ENCODE assay signal across 1 cellular context in genomic region chr14:103920981-103921854, GRCh38.
TF ChIP-seq lines count a peak whose summit lies in the region.

No MANE protein-coding gene starts in this region.

TF ChIP-seq in HEK293, 187 proteins besides CTCF, POLR2A, EP300 and RAD21 (continued from another document):
- TF ChIP-seq KLF7 (tag by site-specific recombination; IDR thresholded peaks at IDR 0.05; ENCODE audit: borderline replicate concordance) (peak; percentile 49; the same call in 1 of the 2 replicates), ZNF311 (tag by site-specific recombination; IDR thresholded peaks at IDR 0.05; ENCODE audit: borderline replicate concordance) (no peak), ZNF341 (tag by site-specific recombination; IDR thresholded peaks at IDR 0.05; ENCODE audit: low read depth) (no peak), ZNF18 (tag by site-specific recombination; IDR thresholded peaks at IDR 0.05) (0 out of 2 replicates have a peak, but pooled peaks have one; percentile 10), SP2 (tag by site-specific recombination; IDR thresholded peaks at IDR 0.05) (peak; percentile 63), ZNF529 (tag by site-specific recombination; IDR thresholded peaks at IDR 0.05; ENCODE audit: insufficient replicate concordance) (no peak), ZNF239 (tag by site-specific recombination; IDR thresholded peaks at IDR 0.05) (no peak), ZBTB48 (tag by site-specific recombination; IDR thresholded peaks at IDR 0.05) (peak; percentile 11; the same call in 1 of the 2 replicates), ZNF510 (tag by site-specific recombination; IDR thresholded peaks at IDR 0.05; ENCODE audit: insufficient replicate concordance) (no peak), PRDM6 (tag by site-specific recombination; IDR thresholded peaks at IDR 0.05) (no peak), GLIS1 (tag by site-specific recombination; IDR thresholded peaks at IDR 0.05) (peak; percentile 62), ZNF600 (tag by site-specific recombination; IDR thresholded peaks at IDR 0.05) (peak; percentile 68; the same call in 1 of the 2 replicates), ZNF394 (tag by site-specific recombination; IDR thresholded peaks at IDR 0.05; ENCODE audit: borderline replicate concordance) (peak; percentile 63; the same call in 1 of the 2 replicates), ZNF248 (tag by site-specific recombination; IDR thresholded peaks at IDR 0.05) (no peak), ZNF629 (tag by site-specific recombination; IDR thresholded peaks at IDR 0.05) (peak; percentile 61)
